In the genomic region with DNA sequence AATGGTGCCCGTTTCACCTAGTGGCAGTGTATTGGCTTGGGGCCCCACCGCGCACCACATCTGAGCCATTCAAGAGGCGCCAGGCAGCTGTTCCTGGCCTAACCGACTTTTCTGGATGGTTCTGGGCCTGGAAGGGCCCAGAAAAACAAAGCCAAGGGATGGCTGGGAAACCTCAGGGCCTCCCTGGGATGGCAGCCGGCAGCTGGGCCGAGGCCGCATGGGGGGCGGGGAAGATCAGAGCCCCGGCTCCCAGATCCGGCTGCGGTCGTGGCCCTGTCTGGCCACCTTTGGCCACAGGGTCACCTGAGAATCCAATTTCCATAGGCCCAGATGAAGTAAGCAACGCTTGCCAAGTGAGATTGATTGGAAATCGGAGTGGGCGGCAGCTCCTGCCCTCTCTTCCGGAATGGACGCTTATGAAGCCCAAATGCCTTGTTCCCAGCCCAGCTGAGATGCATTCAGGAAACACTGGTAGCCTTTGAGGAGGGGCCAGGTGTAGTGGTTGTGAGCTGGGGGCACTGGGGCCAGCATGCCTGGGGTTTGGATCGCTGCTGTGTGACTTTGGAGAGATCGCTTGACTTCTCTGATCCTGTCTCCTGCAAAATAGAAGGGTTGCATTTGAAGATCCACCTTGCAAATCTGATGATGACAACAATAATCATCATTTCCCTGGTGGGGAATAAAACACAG, we compare ENCODE assay signal across 14 cellular contexts.
DNase-seq lines count a peak whose midpoint lies in the region; ATAC-seq and TF ChIP-seq lines count a peak whose summit lies in the region.
"Had no signal": no experiment of that assay in that cellular context is flagged by ENCODE, and none has a peak within 500 bp of the region (broad histone marks: within the 10 kb centered on the region; RNA-seq: fewer than 3 reads in every experiment).

No MANE protein-coding gene starts in this region.

- no peak for TF ChIP-seq CTCF in ascending aorta (IDR thresholded peaks at IDR 0.05)
- TF ChIP-seq CTCF in coronary artery (IDR thresholded peaks at IDR 0.05), result no peak

- peaks cover 11 to 85% (median 28%) of the 10 kb centered on the region in 11 experiments; a peak in 16 of 22 replicates for H3K27me3 ChIP-seq in BLaER1 treated with 17β-estradiol and CSF1 and Interleukin-3, amounts not matched to agents 10 nM and 100 nM
- H3K27me3 ChIP-seq in ascending aorta (no peaks in the 10 kb centered on the region), aorta (ENCODE audit: control insufficient read depth in 1 of 2, insufficient read depth in 2 of 2, low read length in 1 of 2) (no peaks in the 10 kb centered on the region)
- no peaks in the 10 kb centered on the region for H3K27me3 ChIP-seq in naive thymus-derived CD4-positive, alpha-beta T cell (ENCODE audit: control insufficient read depth in 2 of 2, insufficient read depth in 2 of 2, low read length in 2 of 2)
- H3K27me3 ChIP-seq: adrenal gland had no signal

- H3K27ac Mint-ChIP-seq in naive thymus-derived CD4-positive, alpha-beta T cell, result peak overlapping the region in 8 of 9 donors; percentile 83 to 97 (median 91)
- H3K27ac Mint-ChIP-seq: CD14-positive monocyte; neural progenitor cell; stimulated activated memory B cell treated with anti-CD40 and anti-IgM and Interleukin-4, amounts not matched to agents 10 μg/mL and 1 μg/mL and 100 μg/mL, for 72 hours; T-helper 1 cell treated with Interleukin-12 subunit alpha and Interleukin-12 subunit beta and Interleukin-4 antibody, amounts not matched to agents 30 μg/mL and 1 μg/mL, for 36 hours had no signal

- WGBS in aorta, 2 donors, result 56 to 66% methylated on average over 20 of the region's 20 CpGs

- H3K9me3 ChIP-seq in BLaER1 treated with 17β-estradiol and CSF1 and Interleukin-3, amounts not matched to agents 10 nM and 100 nM (replicated peaks in 1 of 11), result no peaks in the 10 kb centered on the region
- H3K9me3 ChIP-seq in ascending aorta, result no peaks in the 10 kb centered on the region
- H3K9me3 ChIP-seq in naive thymus-derived CD4-positive, alpha-beta T cell (ENCODE audit: control insufficient read depth in 2 of 3, low read length in 3 of 3), result no peaks in the 10 kb centered on the region
- H3K9me3 ChIP-seq in aorta (ENCODE audit: control insufficient read depth, low read length), result no peaks in the 10 kb centered on the region
- H3K9me3 ChIP-seq: adrenal gland had no signal

- H3K9ac ChIP-seq in BLaER1 treated with 17β-estradiol and CSF1 and Interleukin-3, amounts not matched to agents 10 nM and 100 nM, result peak overlapping the region in 9 of 11 experiments; percentile 4 to 80 (median 41); a peak in 14 of 22 replicates
- H3K9ac ChIP-seq: neural progenitor cell had no signal

- H3K27me3 Mint-ChIP-seq in naive thymus-derived CD4-positive, alpha-beta T cell, result peaks cover 0 to 2% (median 0%) of the 10 kb centered on the region in 5 donors

- DNase-seq in HuH-7.5 (ENCODE audit: low spot score) (peak; percentile 90), ascending aorta (ENCODE audit: low spot score in 2 of 2) (no peak), HT-29 (ENCODE audit: low spot score) (no peak), AG08396 (ENCODE audit: low spot score) (no peak), coronary artery (ENCODE audit: low spot score) (no peak), aorta (no peak)
- no peak for DNase-seq in naive thymus-derived CD4-positive, alpha-beta T cell
- DNase-seq: adrenal gland; stimulated activated CD4-positive, alpha-beta T cell treated with anti-CD3 and anti-CD28 coated beads, Interleukin-15, amount 100 ng/mL, for 24 hours had no signal

- ATAC-seq in naive thymus-derived CD4-positive, alpha-beta T cell, result peak; percentile 10
- no peak for ATAC-seq in aorta (ENCODE audit: low FRiP score)

- H3K4me3 Mint-ChIP-seq in naive thymus-derived CD4-positive, alpha-beta T cell, result peak overlapping the region in 9 of 10 donors; percentile 29 to 82 (median 73)
- H3K4me3 Mint-ChIP-seq: neural progenitor cell; stimulated activated memory B cell treated with anti-CD40 and anti-IgM and Interleukin-4, amounts not matched to agents 10 μg/mL and 1 μg/mL and 100 μg/mL, for 72 hours; T-helper 1 cell treated with Interleukin-12 subunit alpha and Interleukin-12 subunit beta and Interleukin-4 antibody, amounts not matched to agents 30 μg/mL and 1 μg/mL, for 36 hours had no signal

- H3K36me3 Mint-ChIP-seq in naive thymus-derived CD4-positive, alpha-beta T cell, result no peaks in the 10 kb centered on the region
- H3K36me3 Mint-ChIP-seq: CD14-positive monocyte; neural progenitor cell; stimulated activated memory B cell treated with anti-CD40 and anti-IgM and Interleukin-4, amounts not matched to agents 10 μg/mL and 1 μg/mL and 100 μg/mL, for 72 hours had no signal

- CTCF ChIA-PET in naive thymus-derived CD4-positive, alpha-beta T cell (lab: Charles Lee), result interaction anchor here (1.3 to 2.0 kb wide), 2 partner anchors 17 to 167 kb away, joined by 3 to 6 read pairs; no protein-coding TSS in a partner anchor

- H3K9me3 Mint-ChIP-seq in naive thymus-derived CD4-positive, alpha-beta T cell, result no peaks in the 10 kb centered on the region
- H3K9me3 Mint-ChIP-seq: neural progenitor cell; stimulated activated memory B cell treated with anti-CD40 and anti-IgM and Interleukin-4, amounts not matched to agents 10 μg/mL and 1 μg/mL and 100 μg/mL, for 72 hours; T-helper 1 cell treated with Interleukin-12 subunit alpha and Interleukin-12 subunit beta and Interleukin-4 antibody, amounts not matched to agents 30 μg/mL and 1 μg/mL, for 36 hours had no signal

- H3K4me2 ChIP-seq in BLaER1 treated with 17β-estradiol and CSF1 and Interleukin-3, amounts not matched to agents 10 nM and 100 nM, result peak overlapping the region; percentile 26 to 96 (median 85); a peak in 21 of 22 replicates
- H3K4me2 ChIP-seq: neural progenitor cell had no signal

- POLR2A ChIA-PET in naive thymus-derived CD4-positive, alpha-beta T cell (lab: Charles Lee), result interaction anchor here (0.7 to 4.1 kb wide), 9 partner anchors 9 to 286 kb away, joined by 3 to 29 read pairs (median 3); no protein-coding TSS in a partner anchor

- H3K4me3 ChIP-seq in BLaER1 treated with 17β-estradiol and CSF1 and Interleukin-3, amounts not matched to agents 10 nM and 100 nM, result peak overlapping the region in 3 of 10 experiments; percentile 9 to 27 (median 26); a peak in 3 of 20 replicates
- H3K4me3 ChIP-seq in ascending aorta (no peak overlapping the region), coronary artery (no peak overlapping the region), aorta (ENCODE audit: low read length in 2 of 2) (no peak overlapping the region)
- no peak overlapping the region for H3K4me3 ChIP-seq in naive thymus-derived CD4-positive, alpha-beta T cell (ENCODE audit: low read length)
- H3K4me3 ChIP-seq: adrenal gland, neural progenitor cell had no signal

- H3K36me3 ChIP-seq in BLaER1 treated with 17β-estradiol and CSF1 and Interleukin-3, amounts not matched to agents 10 nM and 100 nM, result no peaks in the 10 kb centered on the region
- no peaks in the 10 kb centered on the region for H3K36me3 ChIP-seq in ascending aorta
- no peaks in the 10 kb centered on the region for H3K36me3 ChIP-seq in naive thymus-derived CD4-positive, alpha-beta T cell (ENCODE audit: control insufficient read depth in 2 of 3, insufficient read depth in 3 of 3, low read length in 3 of 3)
- no peaks in the 10 kb centered on the region for H3K36me3 ChIP-seq in aorta (ENCODE audit: control insufficient read depth in 1 of 2, insufficient read depth in 2 of 2, low read length in 1 of 2)
- H3K36me3 ChIP-seq: adrenal gland, neural progenitor cell had no signal

- peak overlapping the region in 8 of 11 experiments; percentile 12 to 91 (median 72); a peak in 16 of 22 replicates for H3K27ac ChIP-seq in BLaER1 treated with 17β-estradiol and CSF1 and Interleukin-3, amounts not matched to agents 10 nM and 100 nM
- H3K27ac ChIP-seq in ascending aorta, result peak overlapping the region; percentile 0 to 49
- peak overlapping the region; percentile 58 for H3K27ac ChIP-seq in naive thymus-derived CD4-positive, alpha-beta T cell (ENCODE audit: low read depth, low read length)
- peak overlapping the region in 1 of 2 donors; percentile 15 for H3K27ac ChIP-seq in coronary artery
- H3K27ac ChIP-seq in aorta (ENCODE audit: low read depth in 1 of 2, low read length in 2 of 2), result no peak overlapping the region
- H3K27ac ChIP-seq: neural progenitor cell had no signal

- H4K20me1 ChIP-seq in BLaER1 treated with 17β-estradiol and CSF1 and Interleukin-3, amounts not matched to agents 10 nM and 100 nM, result peaks cover 0 to 63% (median 0%) of the 10 kb centered on the region in 11 experiments; a peak in 9 of 22 replicates

- H3K4me1 Mint-ChIP-seq in naive thymus-derived CD4-positive, alpha-beta T cell, result peaks cover 3 to 73% (median 48%) of the 10 kb centered on the region in 7 donors

- peaks cover 40 to 100% (median 99%) of the 10 kb centered on the region in 10 experiments for H3K4me1 ChIP-seq in BLaER1 treated with 17β-estradiol and CSF1 and Interleukin-3, amounts not matched to agents 10 nM and 100 nM
- peaks cover 8% of the 10 kb centered on the region in 2 donors for H3K4me1 ChIP-seq in ascending aorta
- peaks cover 31 to 57% of the 10 kb centered on the region in 2 donors for H3K4me1 ChIP-seq in naive thymus-derived CD4-positive, alpha-beta T cell (ENCODE audit: control insufficient read depth in 2 of 2, insufficient read depth in 2 of 2, low read length in 2 of 2)
- no peaks in the 10 kb centered on the region for H3K4me1 ChIP-seq in aorta (ENCODE audit: control insufficient read depth in 1 of 2, insufficient read depth in 2 of 2, low read length in 2 of 2)

- intact Hi-C loops in ascending aorta (cut with DNase I) (no loop called here), aorta (cut with DNase I) (no loop called here)
- intact Hi-C loops in naive thymus-derived CD4-positive, alpha-beta T cell (cut with micrococcal nuclease), result loop anchor here in 1 of 2 donors (2.0 to 5.0 kb wide), 2 partner anchors 43 to 105 kb away; no protein-coding TSS in a partner anchor

Comparison
In these comparisons a context has a peak if more than half of its experiments do, and no peak if none do; other contexts are left out.
1. H3K27ac ChIP-seq: peak in BLaER1 treated with 17β-estradiol and CSF1 and Interleukin-3, amounts not matched to agents 10 nM and 100 nM (8 of 11), ascending aorta (2 of 2) and naive thymus-derived CD4-positive, alpha-beta T cell (single experiment); none in aorta (0 of 2).